Comparison of ENCODE assay signal across 8 cellular contexts in genomic region chr12:113207621-113208040, GRCh38. TPM values are rescaled to one million over a fixed set of nuclear protein-coding genes. Genes with fewer than 3 reads are reported as not detected.
DNase-seq lines count a peak whose midpoint lies in the region; ATAC-seq and TF ChIP-seq lines count a peak whose summit lies in the region.

No MANE protein-coding gene starts in this region.

- peaks cover 9% of the 10 kb centered on the region for H3K36me3 Mint-ChIP-seq in type B pancreatic cell

- H2AFZ ChIP-seq in SK-N-SH (ENCODE audit: low read depth) (0 out of 2 replicates have a peak overlapping the region, but pooled peaks have one; percentile 35), neuronal stem cell (ENCODE audit: low read length) (no peak overlapping the region)

- H4K8ac ChIP-seq in neuronal stem cell (ENCODE audit: low read depth, low read length) = no peak overlapping the region

- no peak overlapping the region for H3K4me3 Mint-ChIP-seq in type B pancreatic cell

- peak overlapping the region; percentile 2 for H3K23ac ChIP-seq in neuronal stem cell (ENCODE audit: low read depth, low read length, poor library complexity)

- no peaks in the 10 kb centered on the region for H3K4me1 ChIP-seq in SK-N-SH (ENCODE audit: control insufficient read depth in 1 of 2, insufficient read depth in 2 of 2, low read depth in 1 of 2, low read length in 1 of 2)
- no peaks in the 10 kb centered on the region for H3K4me1 ChIP-seq in neuronal stem cell (ENCODE audit: control insufficient read depth in 2 of 2, insufficient read depth in 1 of 2, low read depth in 1 of 2, low read length in 2 of 2)
- no peaks in the 10 kb centered on the region for H3K4me1 ChIP-seq in BE2C

- no peak overlapping the region for H2BK15ac ChIP-seq in neuronal stem cell (ENCODE audit: low read length)

- POLR2A ChIA-PET in SK-N-SH (lab: Yijun Ruan, JAX) = no interaction called here

- peaks cover 5% of the 10 kb centered on the region for H3K9me3 Mint-ChIP-seq in type B pancreatic cell

- H3K4me1 Mint-ChIP-seq in type B pancreatic cell (ENCODE audit: unreplicated experiment) = peaks cover 4% of the 10 kb centered on the region

- H3K4me3 ChIP-seq in SK-N-SH (ENCODE audit: low read depth in 2 of 2, low read length in 1 of 2) (no peak overlapping the region), neuronal stem cell (ENCODE audit: low read length in 2 of 2) (no peak overlapping the region), BE2C (ENCODE audit: low read depth, low read length) (no peak overlapping the region)

- no peak overlapping the region for H2BK120ac ChIP-seq in neuronal stem cell (ENCODE audit: low read depth, low read length)

- H3K9me3 ChIP-seq in SK-N-SH (no peaks in the 10 kb centered on the region), neuronal stem cell (replicated peaks in 1 of 2; ENCODE audit: control insufficient read depth in 2 of 2, insufficient read depth in 1 of 2, low read depth in 1 of 2, low read length in 2 of 2) (peaks cover 0 to 7% of the 10 kb centered on the region in 2 donors), BE2C (no peaks in the 10 kb centered on the region)

- H4K20me1 ChIP-seq in SK-N-SH (ENCODE audit: insufficient read depth) = no peaks in the 10 kb centered on the region

- no peaks in the 10 kb centered on the region for H3K36me3 ChIP-seq in SK-N-SH (replicated peaks in 1 of 2; ENCODE audit: control insufficient read depth in 1 of 2, insufficient read depth in 2 of 2, low read length in 1 of 2)
- H3K36me3 ChIP-seq in neuronal stem cell (replicated peaks in 1 of 2; ENCODE audit: control insufficient read depth in 2 of 2, insufficient read depth in 2 of 2, low read length in 2 of 2) = no peaks in the 10 kb centered on the region
- H3K36me3 ChIP-seq in BE2C = no peaks in the 10 kb centered on the region; the same call in 1 of the 2 replicates

- H3K9ac ChIP-seq in SK-N-SH (no peak overlapping the region), neuronal stem cell (ENCODE audit: low read depth, low read length, poor library complexity) (no peak overlapping the region)

- no peaks in the 10 kb centered on the region for H3K27me3 Mint-ChIP-seq in type B pancreatic cell

- 82% methylated on average over 6 of the region's 6 CpGs for WGBS in SK-N-SH (ENCODE audit: low lambda C conversion rate)
- WGBS in neuronal stem cell (ENCODE audit: extremely low coverage in 2 of 2, insufficient read length in 2 of 2, insufficient replicate concordance in 1 of 2), 2 donors = no CpG with 5 or more reads among the region's 6 CpGs

- H2BK5ac ChIP-seq in neuronal stem cell (ENCODE audit: low read length) = no peak overlapping the region

- H3K27ac Mint-ChIP-seq in type B pancreatic cell = no peak overlapping the region

- H3K27me3 ChIP-seq in SK-N-SH (ENCODE audit: insufficient read depth) = no peaks in the 10 kb centered on the region
- no peaks in the 10 kb centered on the region for H3K27me3 ChIP-seq in neuronal stem cell (ENCODE audit: control insufficient read depth in 3 of 3, insufficient read depth in 3 of 3, low read depth in 1 of 3, low read length in 3 of 3)
- H3K27me3 ChIP-seq in BE2C = no peaks in the 10 kb centered on the region

- CTCF ChIA-PET in SK-N-SH (lab: Yijun Ruan, JAX) = no interaction called here

- no peaks in the 10 kb centered on the region for H3K9me2 ChIP-seq in SK-N-SH

- no peak overlapping the region for H3K18ac ChIP-seq in neuronal stem cell (ENCODE audit: low read length)

- no peaks in the 10 kb centered on the region for H3K79me1 ChIP-seq in neuronal stem cell (ENCODE audit: low read depth, low read length)

- H3K4ac ChIP-seq in neuronal stem cell (ENCODE audit: low read length) = no peak overlapping the region

- H3K27ac ChIP-seq in SK-N-SH (ENCODE audit: low read depth in 2 of 2, low read length in 1 of 2) = no peak overlapping the region
- H3K27ac ChIP-seq in neuronal stem cell (replicated peaks; ENCODE audit: low read length) = no peak overlapping the region

- no peak for TF ChIP-seq CTCF in SK-N-SH (IDR thresholded peaks at IDR 0.05)
- TF ChIP-seq CTCF in BE2C (IDR thresholded peaks at IDR 0.05; ENCODE audit: low read depth, low read length) = no peak
- TF ChIP-seq CTCF in type B pancreatic cell (conservative IDR thresholded peaks at IDR 0.05) = no peak

- DNase-seq in SK-N-SH (no peak), UCSD-AML1 (lab: John Stamatoyannopoulos, UW; ENCODE audit: unreplicated experiment) (peak; percentile 57), neuronal stem cell (ENCODE audit: low spot score) (no peak), nucleus accumbens (lab: John Stamatoyannopoulos, UW) (no peak), BE2C (no peak), type B pancreatic cell (ENCODE audit: extremely low spot score, unreplicated experiment) (no peak)

- ATAC-seq in SK-N-SH treated with all-trans-retinoic acid at 6 μM for 48 hours = no peak
- peak; percentile 1 for ATAC-seq in HG03432 (IDR thresholded peaks at IDR 0.05; ENCODE audit: unreplicated experiment)

- TF ChIP-seq EP300 in SK-N-SH (IDR thresholded peaks at IDR 0.05; ENCODE audit: borderline replicate concordance in 1 of 2, low read depth in 1 of 2, low read length in 1 of 2) = no peak

- H3F3A ChIP-seq in SK-N-SH (replicated peaks; ENCODE audit: insufficient read depth) = no peaks in the 10 kb centered on the region

- no peak overlapping the region for H4K91ac ChIP-seq in neuronal stem cell (ENCODE audit: low read depth, low read length, poor library complexity)

- TF ChIP-seq RAD21 in SK-N-SH (IDR thresholded peaks at IDR 0.05; ENCODE audit: low read length) = no peak

- no peak overlapping the region for H2BK12ac ChIP-seq in neuronal stem cell (ENCODE audit: low read length)

- H3K4me2 ChIP-seq in SK-N-SH (no peak overlapping the region), neuronal stem cell (ENCODE audit: insufficient read depth, low read length, poor library complexity, severe bottlenecking) (no peak overlapping the region)

- H3K79me2 ChIP-seq in SK-N-SH (ENCODE audit: insufficient read depth) = no peaks in the 10 kb centered on the region

- no peak overlapping the region for H2AK5ac ChIP-seq in neuronal stem cell (ENCODE audit: low read depth, low read length)

- H3K14ac ChIP-seq in neuronal stem cell (ENCODE audit: low read length) = no peak overlapping the region

TF ChIP-seq in SK-N-SH, 30 proteins besides CTCF, POLR2A, EP300 and RAD21 (continues in another document):
- TF ChIP-seq TCF12 (IDR thresholded peaks at IDR 0.05) (no peak), YY1 (IDR thresholded peaks at IDR 0.05; ENCODE audit: low read depth) (no peak)

TF ChIP-seq in SK-N-SH treated with all-trans-retinoic acid at 6 μM for 48 hours, 23 proteins besides CTCF, POLR2A, EP300 and RAD21 (continues in another document):
- TF ChIP-seq PPARA (CRISPR knock-in tag; IDR thresholded peaks at IDR 0.05; ENCODE audit: borderline replicate concordance) (no peak), RARB (CRISPR knock-in tag; IDR thresholded peaks at IDR 0.05) (no peak), GLIS3 (CRISPR knock-in tag; IDR thresholded peaks at IDR 0.05) (no peak), TCF4 (CRISPR knock-in tag; IDR thresholded peaks at IDR 0.05; ENCODE audit: borderline replicate concordance) (no peak), POU6F1 (CRISPR knock-in tag; IDR thresholded peaks at IDR 0.05; ENCODE audit: borderline replicate concordance, low read depth) (no peak), ISL1 (CRISPR knock-in tag; IDR thresholded peaks at IDR 0.05) (no peak), ZFP30 (CRISPR knock-in tag; IDR thresholded peaks at IDR 0.05) (no peak), CSDC2 (CRISPR knock-in tag; IDR thresholded peaks at IDR 0.05) (no peak), ZNF8 (CRISPR knock-in tag; IDR thresholded peaks at IDR 0.05) (no peak), ZNF70 (CRISPR knock-in tag; IDR thresholded peaks at IDR 0.05) (no peak)

RNA-seq across cellular contexts. Expression of gene TPCN1, which starts 13.6 kb away (rescaled TPM):
- 10.3 and 15.7 TPM in 2 replicates for polyA plus RNA-seq in SK-N-SH (2012; rRNA removed)
- polyA plus RNA-seq in SK-N-SH (2012; cell fraction: cytosol; rRNA removed) = 7.0 and 10.7 TPM in 2 replicates
- 57.8 and 62.3 TPM in 2 replicates for polyA plus RNA-seq in SK-N-SH (2012; cell fraction: nucleus; rRNA removed)
- polyA plus RNA-seq in neuronal stem cell (2013, experiment 1 of 2) = 11.5 TPM
- 10.7 TPM for polyA plus RNA-seq in neuronal stem cell (2013, experiment 2 of 2)
- polyA plus RNA-seq in BE2C (2012; ENCODE audit: insufficient read depth, insufficient read length, low read depth) = 24.5 TPM
- total RNA-seq in type B pancreatic cell (ENCODE audit: low replicate concordance) = 55.6 and 103 TPM in 2 replicates

RNA-seq across cellular contexts. Expression of gene RITA1, which starts 22.1 kb away (rescaled TPM):
- polyA plus RNA-seq in SK-N-SH (2012; rRNA removed) = 18.7 and 21.1 TPM in 2 replicates
- polyA plus RNA-seq in SK-N-SH (2012; cell fraction: cytosol; rRNA removed) = 12.7 and 19.1 TPM in 2 replicates
- 13.0 and 15.6 TPM in 2 replicates for polyA plus RNA-seq in SK-N-SH (2012; cell fraction: nucleus; rRNA removed)
- 14.5 TPM for polyA plus RNA-seq in neuronal stem cell (2013, experiment 1 of 2)
- 14.3 TPM for polyA plus RNA-seq in neuronal stem cell (2013, experiment 2 of 2)
- polyA plus RNA-seq in BE2C (2012; ENCODE audit: insufficient read depth, insufficient read length, low read depth) = 83.0 TPM
- 19.0 and 21.7 TPM in 2 replicates for total RNA-seq in type B pancreatic cell (ENCODE audit: low replicate concordance)

RNA-seq across cellular contexts. Expression of gene DDX54, which starts 22.4 kb away (rescaled TPM):
- polyA plus RNA-seq in SK-N-SH (2012; rRNA removed) = 56.5 and 69.9 TPM in 2 replicates
- 43.6 and 43.8 TPM in 2 replicates for polyA plus RNA-seq in SK-N-SH (2012; cell fraction: cytosol; rRNA removed)
- polyA plus RNA-seq in SK-N-SH (2012; cell fraction: nucleus; rRNA removed) = 113 and 236 TPM in 2 replicates
- polyA plus RNA-seq in neuronal stem cell (2013, experiment 1 of 2) = 60.8 TPM
- polyA plus RNA-seq in neuronal stem cell (2013, experiment 2 of 2) = 59.6 TPM
- polyA plus RNA-seq in BE2C (2012; ENCODE audit: insufficient read depth, insufficient read length, low read depth) = 132 TPM
- total RNA-seq in type B pancreatic cell (ENCODE audit: low replicate concordance) = 53.9 and 66.1 TPM in 2 replicates

RNA-seq across cellular contexts. Expression of gene CFAP73, which starts 58.1 kb away (rescaled TPM):
- not detected in 2 replicates for polyA plus RNA-seq in SK-N-SH (2012; rRNA removed)
- polyA plus RNA-seq in SK-N-SH (2012; cell fraction: cytosol; rRNA removed) = not detected in 2 replicates
- polyA plus RNA-seq in SK-N-SH (2012; cell fraction: nucleus; rRNA removed) = 0.05 and 0.14 TPM in 2 replicates
- 0.22 TPM for polyA plus RNA-seq in neuronal stem cell (2013, experiment 1 of 2)
- 0.19 TPM for polyA plus RNA-seq in neuronal stem cell (2013, experiment 2 of 2)
- not detected for polyA plus RNA-seq in BE2C (2012; ENCODE audit: insufficient read depth, insufficient read length, low read depth)
- total RNA-seq in type B pancreatic cell (ENCODE audit: low replicate concordance) = 0.27 and 0.81 TPM in 2 replicates
